ENCODE assay signal across 1 cellular context in the genomic region with DNA sequence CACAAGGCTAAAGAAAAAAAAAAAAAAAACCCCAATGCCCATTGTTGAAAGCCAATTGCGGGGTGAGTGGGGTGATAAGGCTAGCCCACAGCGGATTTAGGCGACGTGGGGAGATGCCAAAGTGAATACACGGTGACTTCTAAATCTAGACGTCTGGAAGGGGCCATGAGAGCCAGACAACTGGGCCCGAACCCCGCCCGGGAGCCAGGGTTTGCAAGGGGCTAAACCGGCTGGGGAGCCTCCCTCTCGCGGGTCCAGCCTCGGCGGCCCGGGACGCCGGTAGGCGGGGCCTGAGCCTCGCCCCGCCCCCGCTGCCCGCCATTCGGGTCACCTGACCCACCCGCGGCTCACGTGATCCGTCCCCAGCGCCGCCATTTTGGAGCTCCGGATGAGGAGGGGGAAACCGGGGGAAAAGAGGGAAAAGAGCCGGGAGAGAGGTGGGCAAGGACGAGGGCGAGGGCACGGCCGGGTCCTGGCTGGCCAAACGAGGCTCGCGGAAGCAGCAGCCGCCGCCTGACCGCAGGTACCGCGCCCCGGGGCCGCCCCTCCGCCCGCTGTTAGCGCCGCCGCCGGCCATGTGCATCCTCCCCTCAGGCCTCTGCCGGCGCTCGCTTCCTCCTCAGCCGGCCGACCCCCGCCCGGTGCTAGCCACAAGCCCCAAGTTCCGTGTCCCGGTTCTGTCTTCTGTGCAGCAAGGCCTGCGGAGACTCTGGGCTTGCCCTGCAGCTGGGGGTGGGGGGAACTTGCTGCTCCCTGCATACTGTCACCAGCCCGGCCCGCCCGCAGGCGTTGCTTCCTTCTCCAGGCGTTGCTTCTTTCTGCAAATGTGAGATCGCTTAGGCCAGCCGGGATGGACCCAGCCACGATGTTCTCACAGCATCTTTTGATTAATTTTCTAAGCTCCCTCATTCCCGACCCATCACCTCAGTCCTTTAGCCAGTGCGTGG.
TF ChIP-seq lines count a peak whose summit lies in the region.

ZNF507 (plus strand) TSS at position 350 of the 947 bp plus-strand sequence. CDS start 7,221 bp downstream, outside the sequence.

TF ChIP-seq in HepG2, 621 proteins besides CTCF, POLR2A, EP300 and RAD21 (continued from another document and continues in another):
- TF ChIP-seq POLR2G (IDR thresholded peaks at IDR 0.05; ENCODE audit: low read depth, low read length) (peak; percentile 74), TFE3 (CRISPR knock-in tag; IDR thresholded peaks at IDR 0.05) (peak; percentile 87), RBM22 (optimal IDR thresholded peaks at IDR 0.05; ENCODE audit: low read length) (no peak), ETV6 (CRISPR knock-in tag; conservative IDR thresholded peaks at IDR 0.05) (0 out of 2 replicates have a peak, but pooled peaks have one; percentile 26), DRAP1 (CRISPR knock-in tag; IDR thresholded peaks at IDR 0.05) (no peak), ZNF232 (CRISPR knock-in tag; IDR thresholded peaks at IDR 0.05; ENCODE audit: borderline replicate concordance) (peak; percentile 69; the same call in 1 of the 2 replicates), PPARG (CRISPR knock-in tag; conservative IDR thresholded peaks at IDR 0.05) (no peak), GLI4 (CRISPR knock-in tag; IDR thresholded peaks at IDR 0.05; ENCODE audit: borderline replicate concordance) (peak; percentile 58; the same call in 1 of the 2 replicates), ZNF777 (CRISPR knock-in tag; IDR thresholded peaks at IDR 0.05) (peak; percentile 59; the same call in 1 of the 2 replicates), SP140L (CRISPR knock-in tag; IDR thresholded peaks at IDR 0.05; ENCODE audit: borderline replicate concordance) (no peak), ZFP36L2 (CRISPR knock-in tag; IDR thresholded peaks at IDR 0.05) (no peak), ZFP41 (CRISPR knock-in tag; IDR thresholded peaks at IDR 0.05; ENCODE audit: borderline replicate concordance) (no peak; the same call in 1 of the 2 replicates), ZNF326 (CRISPR knock-in tag; IDR thresholded peaks at IDR 0.05; ENCODE audit: borderline replicate concordance) (no peak), SNAPC5 (CRISPR knock-in tag; IDR thresholded peaks at IDR 0.05; ENCODE audit: borderline replicate concordance) (no peak), ZNF737 (CRISPR knock-in tag; IDR thresholded peaks at IDR 0.05; ENCODE audit: borderline replicate concordance) (0 out of 2 replicates have a peak, but pooled peaks have one; percentile 33), RELA (CRISPR knock-in tag; IDR thresholded peaks at IDR 0.05) (no peak), SP1 (IDR thresholded peaks at IDR 0.05) (no peak), SP1 (CRISPR knock-in tag; IDR thresholded peaks at IDR 0.05) (peak; percentile 76), HDAC6 (IDR thresholded peaks at IDR 0.05; ENCODE audit: low read depth, low read length) (no peak), RNF219 (CRISPR knock-in tag; IDR thresholded peaks at IDR 0.05) (no peak), NR2C2 (CRISPR knock-in tag; IDR thresholded peaks at IDR 0.05; ENCODE audit: borderline replicate concordance) (0 out of 2 replicates have a peak, but pooled peaks have one; percentile 31), HDAC1 (CRISPR knock-in tag; IDR thresholded peaks at IDR 0.05) (peak; percentile 83), ZNF121 (CRISPR knock-in tag; IDR thresholded peaks at IDR 0.05) (0 out of 2 replicates have a peak, but pooled peaks have one; percentile 22), ZNF317 (CRISPR knock-in tag; IDR thresholded peaks at IDR 0.05) (no peak), MAZ (IDR thresholded peaks at IDR 0.05; ENCODE audit: borderline replicate concordance, low read depth, low read length) (no peak), MAZ (CRISPR knock-in tag; IDR thresholded peaks at IDR 0.05; ENCODE audit: low read depth) (peak; percentile 68), SALL2 (CRISPR knock-in tag; IDR thresholded peaks at IDR 0.05) (peak; percentile 81), ZNF333 (CRISPR knock-in tag; IDR thresholded peaks at IDR 0.05; ENCODE audit: borderline replicate concordance) (peak; percentile 63; the same call in 1 of the 2 replicates), ZNF773 (CRISPR knock-in tag; IDR thresholded peaks at IDR 0.05; ENCODE audit: borderline replicate concordance) (no peak), ZNF607 (CRISPR knock-in tag; IDR thresholded peaks at IDR 0.05; ENCODE audit: borderline replicate concordance) (peak; percentile 86; the same call in 1 of the 2 replicates), ZNF441 (CRISPR knock-in tag; IDR thresholded peaks at IDR 0.05; ENCODE audit: borderline replicate concordance) (peak; percentile 27; the same call in 1 of the 2 replicates), KDM5A (IDR thresholded peaks at IDR 0.05; ENCODE audit: borderline replicate concordance, low read length) (peak; percentile 95), MAX (IDR thresholded peaks at IDR 0.05) (peak; percentile 77), ZNF432 (CRISPR knock-in tag; IDR thresholded peaks at IDR 0.05; ENCODE audit: borderline replicate concordance) (no peak), ZNF75D (CRISPR knock-in tag; IDR thresholded peaks at IDR 0.05; ENCODE audit: borderline replicate concordance) (no peak), ZBTB14 (CRISPR knock-in tag; IDR thresholded peaks at IDR 0.05) (no peak), SSRP1 (CRISPR knock-in tag; IDR thresholded peaks at IDR 0.05) (no peak), SAP130 (CRISPR knock-in tag; IDR thresholded peaks at IDR 0.05; ENCODE audit: low read depth) (peak; percentile 80), ZNF724P (CRISPR knock-in tag; IDR thresholded peaks at IDR 0.05; ENCODE audit: borderline replicate concordance) (no peak), ZBTB38 (CRISPR knock-in tag; IDR thresholded peaks at IDR 0.05) (0 out of 2 replicates have a peak, but pooled peaks have one; percentile 10), BHLHE40 (IDR thresholded peaks at IDR 0.05; ENCODE audit: low read length) (peak; percentile 92), ETV5 (CRISPR knock-in tag; IDR thresholded peaks at IDR 0.05; ENCODE audit: borderline replicate concordance) (no peak; the same call in 1 of the 2 replicates), ELF1 (CRISPR knock-in tag; IDR thresholded peaks at IDR 0.05) (0 out of 2 replicates have a peak, but pooled peaks have one; percentile 2), HMG20A (CRISPR knock-in tag; IDR thresholded peaks at IDR 0.05; ENCODE audit: borderline replicate concordance) (no peak), ZNF891 (CRISPR knock-in tag; IDR thresholded peaks at IDR 0.05) (peak; percentile 51; the same call in 1 of the 2 replicates), ZNF296 (CRISPR knock-in tag; conservative IDR thresholded peaks at IDR 0.05) (no peak), ZFP36 (IDR thresholded peaks at IDR 0.05; ENCODE audit: borderline replicate concordance, low read depth, low read length, partially characterized antibody) (no peak)
- TF ChIP-seq, protein P1, sequence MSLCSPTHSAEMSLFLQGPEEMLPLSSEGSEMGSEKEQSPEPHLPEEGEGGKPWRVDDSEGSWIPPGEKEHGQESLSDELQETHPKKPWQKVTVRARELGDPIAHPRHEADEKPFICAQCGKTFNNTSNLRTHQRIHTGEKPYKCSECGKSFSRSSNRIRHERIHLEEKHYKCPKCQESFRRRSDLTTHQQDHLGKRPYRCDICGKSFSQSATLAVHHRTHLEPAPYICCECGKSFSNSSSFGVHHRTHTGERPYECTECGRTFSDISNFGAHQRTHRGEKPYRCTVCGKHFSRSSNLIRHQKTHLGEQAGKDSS (CRISPR knock-in tag; IDR thresholded peaks at IDR 0.05; ENCODE audit: borderline replicate concordance, low read depth) = peak; percentile 70; the same call in 1 of the 2 replicates
- TF ChIP-seq, protein P2, sequence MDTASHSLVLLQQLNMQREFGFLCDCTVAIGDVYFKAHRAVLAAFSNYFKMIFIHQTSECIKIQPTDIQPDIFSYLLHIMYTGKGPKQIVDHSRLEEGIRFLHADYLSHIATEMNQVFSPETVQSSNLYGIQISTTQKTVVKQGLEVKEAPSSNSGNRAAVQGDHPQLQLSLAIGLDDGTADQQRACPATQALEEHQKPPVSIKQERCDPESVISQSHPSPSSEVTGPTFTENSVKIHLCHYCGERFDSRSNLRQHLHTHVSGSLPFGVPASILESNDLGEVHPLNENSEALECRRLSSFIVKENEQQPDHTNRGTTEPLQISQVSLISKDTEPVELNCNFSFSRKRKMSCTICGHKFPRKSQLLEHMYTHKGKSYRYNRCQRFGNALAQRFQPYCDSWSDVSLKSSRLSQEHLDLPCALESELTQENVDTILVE (CRISPR knock-in tag; IDR thresholded peaks at IDR 0.05) = peak; percentile 20; the same call in 1 of the 2 replicates
- TF ChIP-seq, protein P3, sequence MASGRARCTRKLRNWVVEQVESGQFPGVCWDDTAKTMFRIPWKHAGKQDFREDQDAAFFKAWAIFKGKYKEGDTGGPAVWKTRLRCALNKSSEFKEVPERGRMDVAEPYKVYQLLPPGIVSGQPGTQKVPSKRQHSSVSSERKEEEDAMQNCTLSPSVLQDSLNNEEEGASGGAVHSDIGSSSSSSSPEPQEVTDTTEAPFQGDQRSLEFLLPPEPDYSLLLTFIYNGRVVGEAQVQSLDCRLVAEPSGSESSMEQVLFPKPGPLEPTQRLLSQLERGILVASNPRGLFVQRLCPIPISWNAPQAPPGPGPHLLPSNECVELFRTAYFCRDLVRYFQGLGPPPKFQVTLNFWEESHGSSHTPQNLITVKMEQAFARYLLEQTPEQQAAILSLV (CRISPR knock-in tag; IDR thresholded peaks at IDR 0.05; ENCODE audit: borderline replicate concordance) = peak; percentile 60; the same call in 1 of the 2 replicates
- TF ChIP-seq, protein P4, sequence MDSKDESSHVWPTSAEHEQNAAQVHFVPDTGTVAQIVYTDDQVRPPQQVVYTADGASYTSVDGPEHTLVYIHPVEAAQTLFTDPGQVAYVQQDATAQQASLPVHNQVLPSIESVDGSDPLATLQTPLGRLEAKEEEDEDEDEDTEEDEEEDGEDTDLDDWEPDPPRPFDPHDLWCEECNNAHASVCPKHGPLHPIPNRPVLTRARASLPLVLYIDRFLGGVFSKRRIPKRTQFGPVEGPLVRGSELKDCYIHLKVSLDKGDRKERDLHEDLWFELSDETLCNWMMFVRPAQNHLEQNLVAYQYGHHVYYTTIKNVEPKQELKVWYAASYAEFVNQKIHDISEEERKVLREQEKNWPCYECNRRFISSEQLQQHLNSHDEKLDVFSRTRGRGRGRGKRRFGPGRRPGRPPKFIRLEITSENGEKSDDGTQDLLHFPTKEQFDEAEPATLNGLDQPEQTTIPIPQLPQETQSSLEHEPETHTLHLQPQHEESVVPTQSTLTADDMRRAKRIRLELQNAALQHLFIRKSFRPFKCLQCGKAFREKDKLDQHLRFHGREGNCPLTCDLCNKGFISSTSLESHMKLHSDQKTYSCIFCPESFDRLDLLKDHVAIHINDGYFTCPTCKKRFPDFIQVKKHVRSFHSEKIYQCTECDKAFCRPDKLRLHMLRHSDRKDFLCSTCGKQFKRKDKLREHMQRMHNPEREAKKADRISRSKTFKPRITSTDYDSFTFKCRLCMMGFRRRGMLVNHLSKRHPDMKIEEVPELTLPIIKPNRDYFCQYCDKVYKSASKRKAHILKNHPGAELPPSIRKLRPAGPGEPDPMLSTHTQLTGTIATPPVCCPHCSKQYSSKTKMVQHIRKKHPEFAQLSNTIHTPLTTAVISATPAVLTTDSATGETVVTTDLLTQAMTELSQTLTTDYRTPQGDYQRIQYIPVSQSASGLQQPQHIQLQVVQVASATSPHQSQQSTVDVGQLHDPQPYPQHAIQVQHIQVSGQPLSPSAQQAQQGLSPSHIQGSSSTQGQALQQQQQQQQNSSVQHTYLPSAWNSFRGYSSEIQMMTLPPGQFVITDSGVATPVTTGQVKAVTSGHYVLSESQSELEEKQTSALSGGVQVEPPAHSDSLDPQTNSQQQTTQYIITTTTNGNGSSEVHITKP (CRISPR knock-in tag; IDR thresholded peaks at IDR 0.05; ENCODE audit: low read depth) = no peak
